Comparison of ENCODE assay signal across 2 cellular contexts in the genomic region with DNA sequence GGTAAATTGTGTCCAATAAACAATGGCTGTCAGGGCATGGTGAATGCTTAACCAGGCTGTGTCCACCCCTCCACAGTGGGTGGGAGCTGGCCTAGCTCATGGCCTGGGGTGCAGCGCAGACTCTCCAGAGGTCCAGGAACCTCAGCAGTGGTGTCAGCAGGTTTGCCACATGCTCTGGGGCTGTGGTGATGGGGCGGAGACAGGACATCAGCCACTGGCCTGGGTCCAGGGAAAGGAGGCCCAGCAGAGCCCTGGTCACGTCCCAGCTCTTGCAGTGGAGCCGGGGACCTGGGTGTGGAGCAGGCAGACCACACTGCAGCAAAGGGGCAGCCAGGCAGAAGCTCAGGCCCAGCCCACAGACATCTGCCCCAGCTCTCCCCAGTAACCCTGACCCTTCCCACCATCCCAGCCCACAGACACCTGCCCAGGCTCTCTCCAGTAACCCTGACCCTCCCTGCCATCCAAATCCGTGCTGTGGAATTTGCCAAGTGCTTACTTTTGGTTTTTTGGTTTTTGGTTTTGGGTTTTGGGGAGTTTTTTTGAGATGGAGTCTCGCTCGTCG.
TF ChIP-seq lines count a peak whose summit lies in the region.

No MANE protein-coding gene starts in this region.

TF ChIP-seq in HepG2, 621 proteins besides CTCF, POLR2A, EP300 and RAD21:
- TF ChIP-seq ZNF567 (CRISPR knock-in tag; IDR thresholded peaks at IDR 0.05; ENCODE audit: borderline replicate concordance) (no peak), CHD4 (IDR thresholded peaks at IDR 0.05; ENCODE audit: borderline replicate concordance, low read length) (no peak), ZNF280B (CRISPR knock-in tag; IDR thresholded peaks at IDR 0.05; ENCODE audit: borderline replicate concordance) (no peak), KDM5B (CRISPR knock-in tag; IDR thresholded peaks at IDR 0.05; ENCODE audit: borderline replicate concordance) (no peak), KLF16 (CRISPR knock-in tag; IDR thresholded peaks at IDR 0.05) (no peak), MAFF (IDR thresholded peaks at IDR 0.05; ENCODE audit: low read depth, low read length) (no peak), TAF15 (IDR thresholded peaks at IDR 0.05; ENCODE audit: low read depth, low read length, poor library complexity, severe bottlenecking) (no peak), ZNF543 (CRISPR knock-in tag; IDR thresholded peaks at IDR 0.05) (no peak), ZNF678 (CRISPR knock-in tag; IDR thresholded peaks at IDR 0.05) (no peak), ZNF746 (CRISPR knock-in tag; IDR thresholded peaks at IDR 0.05) (no peak)
TF ChIP-seq in HepG2: peak in this region for 0.

TF ChIP-seq in GM12891, 5 proteins besides CTCF, POLR2A, EP300 and RAD21:
- TF ChIP-seq SPI1 (IDR thresholded peaks at IDR 0.05; ENCODE audit: low read depth, low read length) (no peak), TAF1 (IDR thresholded peaks at IDR 0.05; ENCODE audit: low read depth, low read length) (no peak), POU2F2 (IDR thresholded peaks at IDR 0.05; ENCODE audit: low read depth, low read length) (no peak), POLR2AphosphoS5 (IDR thresholded peaks at IDR 0.05; ENCODE audit: low read depth, low read length) (no peak), PAX5 (IDR thresholded peaks at IDR 0.05; ENCODE audit: insufficient read depth, low read length, severe bottlenecking) (no peak)
